In genomic region chr5:171426680-171427079, GRCh38 we compare ENCODE assay signal across 9 cellular contexts. TPM values are rescaled to one million over a fixed set of nuclear protein-coding genes. Genes with fewer than 3 reads are reported as not detected.
"Had no signal": no experiment of that assay in that cellular context is flagged by ENCODE, and none has a peak within 500 bp of the region (broad histone marks: within the 10 kb centered on the region; RNA-seq: fewer than 3 reads in every experiment).

No MANE protein-coding gene starts in this region.

- ATAC-seq: GM23338, HCT116 had no signal

- H3K9me3 ChIP-seq: HAP-1 had no signal

- H2AFZ ChIP-seq: GM23338 had no signal

- H3K4me2 ChIP-seq: GM23338 had no signal

- H3K27ac ChIP-seq: HL-60 had no signal

- H3K4me1 ChIP-seq: HAP-1 had no signal

- DNase-seq: H7, HFFc6, IMR-90, KBM-7 had no signal

- H3K36me3 ChIP-seq: HAP-1 had no signal

- H3K4me3 ChIP-seq: GM23338, HAP-1 had no signal

RNA-seq across cellular contexts. Expression of gene FGF18, which starts 7.2 kb away (rescaled TPM):
- total RNA-seq: H4, IMR-90 had no signal
